9 cellular contexts compared by ENCODE assay signal in genomic region chr11:11244470-11245080, GRCh38.
DNase-seq lines count a peak whose midpoint lies in the region; ATAC-seq and TF ChIP-seq lines count a peak whose summit lies in the region.
"Had no signal": no experiment of that assay in that cellular context is flagged by ENCODE, and none has a peak within 500 bp of the region (broad histone marks: within the 10 kb centered on the region; RNA-seq: fewer than 3 reads in every experiment).

No MANE protein-coding gene starts in this region.

- peak overlapping the region; percentile 82 to 88 (median 85) for H3K27ac ChIP-seq in esophagus muscularis mucosa (replicated peaks in 1 of 4)
- H3K27ac ChIP-seq in sigmoid colon: peak overlapping the region in 3 of 4 donors; percentile 72 to 88 (median 76)
- no peak overlapping the region for H3K27ac ChIP-seq in RWPE1
- H3K27ac ChIP-seq in foreskin keratinocyte: no peak overlapping the region
- H3K27ac ChIP-seq: C4-2B had no signal

- intact Hi-C loops in esophagus muscularis mucosa (cut with DNase I) (no loop called here), sigmoid colon (cut with DNase I) (no loop called here)

- POLR2A ChIA-PET in RWPE1 (lab: Yijun Ruan, JAX; ENCODE audit: low non-redundant PET): no interaction called here

- TF ChIP-seq CTCF in esophagus muscularis mucosa (IDR thresholded peaks at IDR 0.05) (no peak), sigmoid colon (IDR thresholded peaks at IDR 0.05) (no peak), RWPE1 (conservative IDR thresholded peaks at IDR 0.05; ENCODE audit: low read depth) (no peak), foreskin keratinocyte (conservative IDR thresholded peaks at IDR 0.05) (no peak)

- H3K27me3 ChIP-seq in esophagus muscularis mucosa (no peaks in the 10 kb centered on the region), sigmoid colon (no peaks in the 10 kb centered on the region), foreskin keratinocyte (peaks cover 19% of the 10 kb centered on the region)

- ATAC-seq in GM18519 (IDR thresholded peaks at IDR 0.05; ENCODE audit: low FRiP score, unreplicated experiment): peak; percentile 21
- peak; percentile 16 for ATAC-seq in HG03095 (IDR thresholded peaks at IDR 0.05; ENCODE audit: unreplicated experiment)
- ATAC-seq in HG03565 (IDR thresholded peaks at IDR 0.05; ENCODE audit: unreplicated experiment): no peak
- ATAC-seq in HG03039 (IDR thresholded peaks at IDR 0.05; ENCODE audit: unreplicated experiment): no peak
- no peak for ATAC-seq in foreskin keratinocyte

- H3K4me1 ChIP-seq in esophagus muscularis mucosa (peaks cover 33 to 59% (median 56%) of the 10 kb centered on the region in 4 donors), sigmoid colon (peaks cover 0 to 43% (median 28%) of the 10 kb centered on the region in 4 donors), foreskin keratinocyte (no peaks in the 10 kb centered on the region)

- CTCF ChIA-PET in RWPE1 (lab: Yijun Ruan, JAX): no interaction called here

- H3K36me3 ChIP-seq in esophagus muscularis mucosa: no peaks in the 10 kb centered on the region
- H3K36me3 ChIP-seq in sigmoid colon: no peaks in the 10 kb centered on the region

- no peak for TF ChIP-seq POLR2A in esophagus muscularis mucosa (IDR thresholded peaks at IDR 0.05; ENCODE audit: low read depth)
- no peak for TF ChIP-seq POLR2A in sigmoid colon (IDR thresholded peaks at IDR 0.05)

- 70% methylated on average over 2 of the region's 2 CpGs for WGBS in esophagus muscularis mucosa
- 64% methylated on average over 2 of the region's 2 CpGs for WGBS in sigmoid colon, 2 donors

- DNase-seq in esophagus muscularis mucosa (ENCODE audit: extremely low spot score): no peak
- no peak for DNase-seq in sigmoid colon
- DNase-seq in RWPE1 (ENCODE audit: low spot score): no peak
- DNase-seq in foreskin keratinocyte: no peak

- no peak for TF ChIP-seq EP300 in esophagus muscularis mucosa (IDR thresholded peaks at IDR 0.05)
- TF ChIP-seq EP300 in sigmoid colon (IDR thresholded peaks at IDR 0.05): no peak

- no peak overlapping the region for H3K4me3 ChIP-seq in esophagus muscularis mucosa
- no peak overlapping the region for H3K4me3 ChIP-seq in sigmoid colon

- H3K9me3 ChIP-seq in esophagus muscularis mucosa: no peaks in the 10 kb centered on the region
- no peaks in the 10 kb centered on the region for H3K9me3 ChIP-seq in sigmoid colon

Comparison
In these comparisons a context has a peak if more than half of its experiments do, and no peak if none do; other contexts are left out.
1. ATAC-seq: peak in GM18519 (single experiment) and HG03095 (single experiment); none in HG03565 (single experiment), HG03039 (single experiment) and foreskin keratinocyte (single experiment).
2. H3K27ac ChIP-seq: peak in esophagus muscularis mucosa (4 of 4) and sigmoid colon (3 of 4); none in RWPE1 (single experiment) and foreskin keratinocyte (single experiment).